Comparison of ENCODE assay signal across 10 cellular contexts in the genomic region with DNA sequence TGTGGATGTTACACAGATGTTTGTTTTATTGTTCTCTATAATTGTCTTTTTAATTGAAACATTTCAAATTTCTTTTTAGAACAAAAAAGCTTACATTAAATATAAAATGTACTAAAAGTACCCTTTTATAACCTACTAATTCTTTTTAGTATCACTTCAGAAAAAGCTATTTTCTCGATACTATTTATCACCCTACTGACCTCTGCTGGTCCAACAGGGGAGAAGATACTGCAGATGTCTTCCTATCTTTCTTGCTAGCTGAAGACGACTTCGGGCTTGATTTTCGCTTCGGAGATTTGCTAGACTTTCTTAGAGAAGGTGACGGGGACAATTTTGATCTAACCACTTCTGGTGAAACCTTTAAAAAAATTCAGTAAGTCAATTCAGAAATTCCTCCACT. TPM values are rescaled to one million over a fixed set of nuclear protein-coding genes. Genes with fewer than 3 reads are reported as not detected.
A peak's percentile ranks its signal among the peaks of the same experiment; 100 is the strongest.
DNase-seq lines count a peak whose midpoint lies in the region; ATAC-seq and TF ChIP-seq lines count a peak whose summit lies in the region.
"Had no signal": no experiment of that assay in that cellular context is flagged by ENCODE, and none has a peak within 500 bp of the region (broad histone marks: within the 10 kb centered on the region; RNA-seq: fewer than 3 reads in every experiment).

No MANE protein-coding gene starts in this region.

- no peak overlapping the region for H4K5ac ChIP-seq in IMR-90 (ENCODE audit: low read depth, low read length)

- no peaks in the 10 kb centered on the region for H3K4me1 ChIP-seq in IMR-90 (ENCODE audit: control insufficient read depth, insufficient read depth, low read length)
- H3K4me1 ChIP-seq: prostate gland had no signal

- H3K79me1 ChIP-seq in IMR-90 (ENCODE audit: low read depth in 1 of 2, low read length in 2 of 2), result peaks cover 0 to 2% of the 10 kb centered on the region in 2 experiments; a peak in 1 of 4 replicates

- in situ Hi-C loops in IMR-90 (cut with MboI; ENCODE audit: low sequenced_read_pairs), result no loop called here

- POLR2A ChIA-PET in BJ (lab: Charles Lee) (no interaction called here), IMR-90 (lab: Charles Lee; ENCODE audit: unreplicated experiment) (no interaction called here)

- H3K27ac ChIP-seq in IMR-90 (ENCODE audit: insufficient read depth, low read length), result no peak overlapping the region
- H3K27ac ChIP-seq in substantia nigra (ENCODE audit: low read depth, low read length, poor library complexity, severe bottlenecking), result no peak overlapping the region
- H3K27ac ChIP-seq: prostate gland had no signal

- H4K91ac ChIP-seq in IMR-90 (ENCODE audit: insufficient read depth, low read depth, low read length), result no peak overlapping the region

- H2AK5ac ChIP-seq in IMR-90 (ENCODE audit: low read depth, low read length), result no peak overlapping the region

- no peak overlapping the region for H2AFZ ChIP-seq in IMR-90 (replicated peaks; ENCODE audit: low read length, poor library complexity)

- intact Hi-C loops in IMR-90 (cut with micrococcal nuclease), result no loop called here
- intact Hi-C loops in activated T-helper 1 cell treated with anti-CD3 and anti-CD28 coated beads, Interleukin-12 subunit alpha, Interleukin-12 subunit beta, Interleukin-2, Interleukin-4 antibody, amounts not matched to agents 30 ng/mL and 10 ng/mL and 1 ng/mL, durations not matched to agents 14 hours and 24 hours and 36 hours (cut with micrococcal nuclease), result no loop called here

- no peaks in the 10 kb centered on the region for H3K4me1 Mint-ChIP-seq in brain
- peaks cover 7% of the 10 kb centered on the region for H3K4me1 Mint-ChIP-seq in activated T-helper 1 cell treated with anti-CD3 and anti-CD28 coated beads, Interleukin-12 subunit alpha, Interleukin-12 subunit beta, Interleukin-2, Interleukin-4 antibody, amounts not matched to agents 30 ng/mL and 10 ng/mL and 1 ng/mL, durations not matched to agents 14 hours and 24 hours and 36 hours (ENCODE audit: low read depth)

- H3K36me3 ChIP-seq in BJ (ENCODE audit: control insufficient read depth, insufficient read depth, low read length) (peaks cover 3% of the 10 kb centered on the region; the same call in 1 of the 2 replicates), IMR-90 (ENCODE audit: control insufficient read depth, insufficient read depth, low read length) (peaks cover 15% of the 10 kb centered on the region)
- H3K36me3 ChIP-seq: prostate gland had no signal

- no peaks in the 10 kb centered on the region for H3K9me3 ChIP-seq in IMR-90 (ENCODE audit: control insufficient read depth, insufficient read depth, low read length)
- H3K9me3 ChIP-seq: prostate gland had no signal

- DNase-seq in BJ (ENCODE audit: low read depth) (no peak), IMR-90 (no peak), left kidney (ENCODE audit: low read depth, low spot score) (peak; percentile 46), substantia nigra (lab: John Stamatoyannopoulos, UW) (no peak), NCI-H187 (lab: John Stamatoyannopoulos, UW) (no peak)
- DNase-seq in stimulated activated naive CD4-positive, alpha-beta T cell (lab: John Stamatoyannopoulos, UW), result no peak
- no peak for DNase-seq in activated T-helper 1 cell treated with anti-CD3 and anti-CD28 coated beads, Interleukin-12 subunit alpha, Interleukin-12 subunit beta, Interleukin-2, Interleukin-4 antibody, amounts not matched to agents 30 ng/mL and 10 ng/mL and 1 ng/mL, durations not matched to agents 14 hours and 24 hours and 36 hours (ENCODE audit: low spot score)
- DNase-seq: NCI-H524 treated with DMSO at 0.1 percent for 48 hours had no signal

- no peak overlapping the region for H3K4me3 ChIP-seq in BJ (ENCODE audit: low read depth, low read length)
- H3K4me3 ChIP-seq in IMR-90 (ENCODE audit: insufficient read depth, low read depth, low read length), result no peak overlapping the region
- H3K4me3 ChIP-seq: prostate gland had no signal

- 90% methylated on average over 2 of the region's 6 CpGs; no CpG with 5 or more reads in 1 of the 2 experiments for WGBS in IMR-90 (ENCODE audit: extremely low coverage in 2 of 2, insufficient read length in 1 of 2), 2 experiments

- H3K9ac ChIP-seq in IMR-90 (ENCODE audit: low read depth, low read length), result no peak overlapping the region

- BruUV-seq in IMR-90 (replicated peaks; lab: Mats Ljungman, UMichigan), result no TSS peak

- H3K23ac ChIP-seq in IMR-90 (ENCODE audit: low read depth, low read length), result no peak overlapping the region

- H2BK120ac ChIP-seq in IMR-90 (ENCODE audit: low read depth, low read length), result no peak overlapping the region

- no peak overlapping the region for H2BK5ac ChIP-seq in IMR-90 (ENCODE audit: low read depth, low read length, poor library complexity, severe bottlenecking)

- H3K56ac ChIP-seq in IMR-90 (ENCODE audit: extremely low read depth, insufficient read depth, low read length), result no peak overlapping the region

- H3K27ac Mint-ChIP-seq in brain, result no peak overlapping the region
- H3K27ac Mint-ChIP-seq in activated T-helper 1 cell treated with anti-CD3 and anti-CD28 coated beads, Interleukin-12 subunit alpha, Interleukin-12 subunit beta, Interleukin-2, Interleukin-4 antibody, amounts not matched to agents 30 ng/mL and 10 ng/mL and 1 ng/mL, durations not matched to agents 14 hours and 24 hours and 36 hours, result no peak overlapping the region

- H3K9me3 Mint-ChIP-seq in brain, result no peaks in the 10 kb centered on the region
- H3K9me3 Mint-ChIP-seq in activated T-helper 1 cell treated with anti-CD3 and anti-CD28 coated beads, Interleukin-12 subunit alpha, Interleukin-12 subunit beta, Interleukin-2, Interleukin-4 antibody, amounts not matched to agents 30 ng/mL and 10 ng/mL and 1 ng/mL, durations not matched to agents 14 hours and 24 hours and 36 hours, result no peaks in the 10 kb centered on the region

- H3K18ac ChIP-seq in IMR-90 (ENCODE audit: low read depth, low read length), result no peak overlapping the region

- no peaks in the 10 kb centered on the region for H3K27me3 ChIP-seq in BJ (ENCODE audit: control insufficient read depth, insufficient read depth, low read length)
- H3K27me3 ChIP-seq in IMR-90 (ENCODE audit: control insufficient read depth, insufficient read depth, low read length), result no peaks in the 10 kb centered on the region

- no peak for TF ChIP-seq POLR2A in IMR-90 (IDR thresholded peaks at IDR 0.05; ENCODE audit: low read depth, low read length)

- ATAC-seq in IMR-90 (ENCODE audit: low read depth), result no peak

- no peak overlapping the region for H2BK20ac ChIP-seq in IMR-90 (ENCODE audit: low read depth, low read length)

- no peak overlapping the region for H3K4me2 ChIP-seq in IMR-90 (ENCODE audit: low read depth, low read length)

- dilution Hi-C loops in IMR-90 (cut with HindIII; ENCODE audit: low sequenced_read_pairs, unreplicated experiment), result no loop called here

- no peak overlapping the region for H3K14ac ChIP-seq in IMR-90 (replicated peaks; ENCODE audit: low read depth, low read length)

- no peak overlapping the region for H3K4ac ChIP-seq in IMR-90 (ENCODE audit: low read depth, low read length)

- H3K9me1 ChIP-seq in IMR-90 (ENCODE audit: insufficient read depth, low read length), result 0 out of 2 replicates have a peak, but pooled peaks cover 3% of the 10 kb centered on the region

- H3K4me3 Mint-ChIP-seq in brain, result no peak overlapping the region
- H3K4me3 Mint-ChIP-seq in activated T-helper 1 cell treated with anti-CD3 and anti-CD28 coated beads, Interleukin-12 subunit alpha, Interleukin-12 subunit beta, Interleukin-2, Interleukin-4 antibody, amounts not matched to agents 30 ng/mL and 10 ng/mL and 1 ng/mL, durations not matched to agents 14 hours and 24 hours and 36 hours, result no peak overlapping the region

- H4K8ac ChIP-seq in IMR-90 (ENCODE audit: low read depth in 2 of 2, low read length in 2 of 2), result no peak overlapping the region

- no peaks in the 10 kb centered on the region for H3K27me3 Mint-ChIP-seq in brain
- H3K27me3 Mint-ChIP-seq in activated T-helper 1 cell treated with anti-CD3 and anti-CD28 coated beads, Interleukin-12 subunit alpha, Interleukin-12 subunit beta, Interleukin-2, Interleukin-4 antibody, amounts not matched to agents 30 ng/mL and 10 ng/mL and 1 ng/mL, durations not matched to agents 14 hours and 24 hours and 36 hours (ENCODE audit: insufficient read depth), result no peaks in the 10 kb centered on the region

- no peak overlapping the region for H2BK15ac ChIP-seq in IMR-90 (ENCODE audit: low read depth, low read length)

- no peaks in the 10 kb centered on the region for H4K20me1 ChIP-seq in IMR-90 (ENCODE audit: insufficient read depth, low read length)

- TF ChIP-seq CTCF in BJ (IDR thresholded peaks at IDR 0.05; ENCODE audit: insufficient read depth, low read depth, low read length), result peak; percentile 47
- TF ChIP-seq CTCF in IMR-90 (conservative IDR thresholded peaks at IDR 0.05; ENCODE audit: low read depth, low read length), result peak; percentile 15; the same call in 1 of the 2 replicates
- TF ChIP-seq CTCF in brain (conservative IDR thresholded peaks at IDR 0.05), result peak; percentile 58 to 68

- peaks cover 55% of the 10 kb centered on the region for H3K36me3 Mint-ChIP-seq in brain
- peaks cover 26% of the 10 kb centered on the region for H3K36me3 Mint-ChIP-seq in activated T-helper 1 cell treated with anti-CD3 and anti-CD28 coated beads, Interleukin-12 subunit alpha, Interleukin-12 subunit beta, Interleukin-2, Interleukin-4 antibody, amounts not matched to agents 30 ng/mL and 10 ng/mL and 1 ng/mL, durations not matched to agents 14 hours and 24 hours and 36 hours (ENCODE audit: low read depth)

- TF ChIP-seq RAD21 in IMR-90 (IDR thresholded peaks at IDR 0.05; ENCODE audit: low read length), result no peak

- CTCF ChIA-PET in BJ (lab: Yijun Ruan, JAX), result interaction anchor here (1.2 kb wide), 1 partner anchor 388 kb away, joined by 3 read pairs; no protein-coding TSS in a partner anchor
- CTCF ChIA-PET in IMR-90 (lab: Yijun Ruan, JAX), result interaction anchor here (0.6 to 1.6 kb wide), 2 partner anchors 14 to 15 kb away, joined by 3 to 5 read pairs; no protein-coding TSS in a partner anchor

- no peak overlapping the region for H2AK9ac ChIP-seq in IMR-90 (replicated peaks; ENCODE audit: low read depth, low read length, poor library complexity)

TF ChIP-seq in IMR-90, 13 proteins besides CTCF, POLR2A, EP300 and RAD21 (continues in another document):
- no peak for TF ChIP-seq MXI1 (IDR thresholded peaks at IDR 0.05; ENCODE audit: borderline replicate concordance, low read depth, low read length)
- TF ChIP-seq CHD1 (IDR thresholded peaks at IDR 0.05; ENCODE audit: low read depth, low read length), result no peak
- TF ChIP-seq MAZ (IDR thresholded peaks at IDR 0.05; ENCODE audit: borderline replicate concordance, low read depth, low read length), result no peak

RNA-seq across cellular contexts. Expression of gene ZC3H13, which starts 42.4 kb away (rescaled TPM):
- polyA plus RNA-seq in BJ (2011; rRNA removed) (1.9 and 3.9 TPM in 2 replicates), IMR-90 (2012; rRNA removed) (6.3 and 7.7 TPM in 2 replicates), brain (ENCODE audit: insufficient read depth, low read depth, low replicate concordance) (16.5 TPM)
- polyA minus RNA-seq in BJ (2011; rRNA and poly(A)+ RNA removed), result 4.3 and 8.0 TPM in 2 replicates
- total RNA-seq in IMR-90 (2012; rRNA removed), result 10.8 and 16.1 TPM in 2 replicates
- 0.99 and 1.5 TPM in 2 replicates for polyA plus RNA-seq in IMR-90 (2012; cell fraction: cytosol; rRNA removed)
- 1.6 and 8.0 TPM in 2 replicates for polyA plus RNA-seq in IMR-90 (2012; cell fraction: nucleus; rRNA removed; ENCODE audit: low replicate concordance)
- 52.0 and 59.4 TPM in 2 replicates for total RNA-seq in activated T-helper 1 cell treated with anti-CD3 and anti-CD28 coated beads, Interleukin-12 subunit alpha, Interleukin-12 subunit beta, Interleukin-2, Interleukin-4 antibody, amounts not matched to agents 30 ng/mL and 10 ng/mL and 1 ng/mL, durations not matched to agents 14 hours and 24 hours and 36 hours
